ENCODE assay signal across 25 cellular contexts in genomic region chr1:41764608-41765007, GRCh38.
DNase-seq lines count a peak whose midpoint lies in the region; ATAC-seq, FAIRE-seq and TF ChIP-seq lines count a peak whose summit lies in the region.
"Had no signal": no experiment of that assay in that cellular context is flagged by ENCODE, and none has a peak within 500 bp of the region (broad histone marks: within the 10 kb centered on the region; RNA-seq: fewer than 3 reads in every experiment).

No MANE protein-coding gene starts in this region.

- BruUV-seq in GM12878 (replicated peaks; lab: Mats Ljungman, UMichigan): no TSS peak

- ATAC-seq in GM12878 (peak; percentile 31; the same call in 2 of the 3 replicates), naive B cell (ENCODE audit: low read depth in 2 of 2) (no peak), GM19463 (IDR thresholded peaks at IDR 0.05; ENCODE audit: unreplicated experiment) (no peak)
- ATAC-seq in natural killer cell treated with Interleukin-12 subunit alpha and Interleukin-12 subunit beta and Interleukin-15 and Interleukin-18, amount 100 ng/mL, for 72 hours: no peak
- ATAC-seq: GM23338; stimulated activated naive CD8-positive, alpha-beta T cell treated with anti-CD3 and anti-CD28 coated beads, Interleukin-15, Interleukin-2, amounts not matched to agents 100 U/mL and 50 U/mL, for 24 hours had no signal

- H3K79me2 ChIP-seq in GM12878 (ENCODE audit: control insufficient read depth, insufficient read depth, low read length): no peaks in the 10 kb centered on the region

- no peaks in the 10 kb centered on the region for H3K36me3 Mint-ChIP-seq in naive B cell
- H3K36me3 Mint-ChIP-seq in natural killer cell treated with Interleukin-12 subunit alpha and Interleukin-12 subunit beta and Interleukin-15 and Interleukin-18, amount 100 ng/mL, for 72 hours: no peaks in the 10 kb centered on the region
- H3K36me3 Mint-ChIP-seq: mesothelial cell of epicardium had no signal

- in situ Hi-C loops in GM12878 (cut with MboI): no loop called here

- peaks cover 0 to 9% (median 0%) of the 10 kb centered on the region in 11 experiments; a peak in 6 of 22 replicates for H3K36me3 ChIP-seq in BLaER1 treated with 17β-estradiol and CSF1 and Interleukin-3, amounts not matched to agents 10 nM and 100 nM
- no peaks in the 10 kb centered on the region; a peak in 1 of 4 replicates for H3K36me3 ChIP-seq in GM12878 (ENCODE audit: control insufficient read depth in 2 of 2, insufficient read depth in 2 of 2, low read length in 1 of 2)
- H3K36me3 ChIP-seq: sigmoid colon, tibial nerve had no signal

- no peak for TF ChIP-seq RAD21 in GM12878 (IDR thresholded peaks at IDR 0.05; ENCODE audit: insufficient read depth, low read depth, low read length)

- peak overlapping the region; percentile 76 to 95 (median 88) for H3K4me2 ChIP-seq in BLaER1 treated with 17β-estradiol and CSF1 and Interleukin-3, amounts not matched to agents 10 nM and 100 nM
- peak overlapping the region; percentile 18; the same call in 1 of the 2 replicates for H3K4me2 ChIP-seq in GM12878 (ENCODE audit: control insufficient read depth, insufficient read depth)
- H3K4me2 ChIP-seq: GM23338 had no signal

- SMC1A ChIA-PET in GM12878 (lab: Charles Lee; ENCODE audit: uncharacterized antibody, unreplicated experiment): interaction anchor here (0.7 to 3.4 kb wide), 14 partner anchors 9 to 143 kb away, joined by 3 to 20 read pairs (median 4); no protein-coding TSS in a partner anchor

- no peak for FAIRE-seq in GM12878 (lab: Jason Lieb, UNC)
- FAIRE-seq: frontal cortex, RCC 7860 had no signal

- CTCF ChIA-PET in GM12878 (lab: Yijun Ruan, JAX): interaction anchor here (0.7 to 2.8 kb wide), 6 partner anchors 10 to 107 kb away, joined by 3 to 14 read pairs (median 4); no protein-coding TSS in a partner anchor

- H4K20me1 ChIP-seq in BLaER1 treated with 17β-estradiol and CSF1 and Interleukin-3, amounts not matched to agents 10 nM and 100 nM: no peaks in the 10 kb centered on the region
- no peaks in the 10 kb centered on the region for H4K20me1 ChIP-seq in GM12878 (ENCODE audit: control insufficient read depth, insufficient read depth)

- peak overlapping the region in 6 of 10 experiments; percentile 17 to 55 (median 38); a peak in 9 of 20 replicates for H3K4me3 ChIP-seq in BLaER1 treated with 17β-estradiol and CSF1 and Interleukin-3, amounts not matched to agents 10 nM and 100 nM
- H3K4me3 ChIP-seq in HL-60 (replicated peaks; ENCODE audit: insufficient read depth, low read length): no peak overlapping the region
- H3K4me3 ChIP-seq in GM12878: no peak overlapping the region
- H3K4me3 ChIP-seq: GM23338, sigmoid colon, tibial nerve had no signal

- WGBS in GM12878 (ENCODE audit: insufficient coverage, insufficient replicate concordance, low lambda C conversion rate, missing lambda C conversion rate): 71% methylated on average over 5 of the region's 5 CpGs

- no peak for TF ChIP-seq EP300 in GM12878 (IDR thresholded peaks at IDR 0.05; ENCODE audit: borderline replicate concordance in 1 of 2, control insufficient read depth in 1 of 2, low read depth in 2 of 2, low read length in 2 of 2)

- H3K27me3 Mint-ChIP-seq in naive B cell: no peaks in the 10 kb centered on the region
- H3K27me3 Mint-ChIP-seq in natural killer cell treated with Interleukin-12 subunit alpha and Interleukin-12 subunit beta and Interleukin-15 and Interleukin-18, amount 100 ng/mL, for 72 hours: no peaks in the 10 kb centered on the region

- H3K27me3 ChIP-seq in BLaER1 treated with 17β-estradiol and CSF1 and Interleukin-3, amounts not matched to agents 10 nM and 100 nM: no peaks in the 10 kb centered on the region
- H3K27me3 ChIP-seq in HL-60 (ENCODE audit: insufficient read depth, poor library complexity, severe bottlenecking) (no peaks in the 10 kb centered on the region), GM12878 (replicated peaks in 1 of 2; ENCODE audit: control insufficient read depth in 2 of 2, insufficient read depth in 2 of 2, low read length in 1 of 2) (no peaks in the 10 kb centered on the region)
- H3K27me3 ChIP-seq: dorsolateral prefrontal cortex, sigmoid colon, tibial nerve had no signal

- RAD21 ChIA-PET in GM12878 (lab: Charles Lee; ENCODE audit: unreplicated experiment): interaction anchor here (0.7 to 1.8 kb wide), 9 partner anchors 10 to 191 kb away, joined by 3 to 9 read pairs (median 6); no protein-coding TSS in a partner anchor

- no peak for TF ChIP-seq CTCF in HL-60 (IDR thresholded peaks at IDR 0.05; ENCODE audit: insufficient read depth, low read length)
- TF ChIP-seq CTCF in GM12878 (IDR thresholded peaks at IDR 0.05 in 2 of 3, conservative IDR thresholded peaks at IDR 0.05 in 1 of 3; ENCODE audit: control insufficient read depth in 2 of 3, extremely low read depth in 1 of 3, insufficient read depth in 1 of 3, low read depth in 3 of 3, low read length in 3 of 3): no peak

- peaks cover 48 to 70% (median 58%) of the 10 kb centered on the region in 3 donors for H3K4me1 Mint-ChIP-seq in naive B cell
- peaks cover 29 to 47% of the 10 kb centered on the region in 2 donors for H3K4me1 Mint-ChIP-seq in natural killer cell treated with Interleukin-12 subunit alpha and Interleukin-12 subunit beta and Interleukin-15 and Interleukin-18, amount 100 ng/mL, for 72 hours (ENCODE audit: low read depth in 2 of 2)

- TF ChIP-seq POLR2A in GM12878 (IDR thresholded peaks at IDR 0.05; ENCODE audit: low read depth, low read length): no peak

- H3K9ac ChIP-seq in BLaER1 treated with 17β-estradiol and CSF1 and Interleukin-3, amounts not matched to agents 10 nM and 100 nM: peak overlapping the region; percentile 22 to 80 (median 62); a peak in 19 of 22 replicates
- no peak overlapping the region for H3K9ac ChIP-seq in GM12878 (ENCODE audit: control insufficient read depth, insufficient read depth, low read length)

- intact Hi-C loops in GM12878 (cut with micrococcal nuclease; ENCODE audit: unreplicated experiment): loop anchor here (5.0 kb wide), 1 partner anchor 192 kb away; no protein-coding TSS in a partner anchor

- peaks cover 5 to 12% (median 8%) of the 10 kb centered on the region in 7 donors for H3K9me3 Mint-ChIP-seq in naive B cell
- H3K9me3 Mint-ChIP-seq in natural killer cell treated with Interleukin-12 subunit alpha and Interleukin-12 subunit beta and Interleukin-15 and Interleukin-18, amount 100 ng/mL, for 72 hours: no peaks in the 10 kb centered on the region

- no peak for DNase-seq in HL-60 (ENCODE audit: low read depth in 1 of 2, low spot score in 1 of 2)
- DNase-seq in GM12878 (ENCODE audit: low read depth, low spot score): no peak
- no peak for DNase-seq in naive B cell
- no peak for DNase-seq in NCI-H187 treated with DMSO at 0.1 percent for 48 hours (lab: John Stamatoyannopoulos, UW)
- DNase-seq in natural killer cell treated with Interleukin-12 subunit alpha and Interleukin-12 subunit beta and Interleukin-15 and Interleukin-18, amount 100 ng/mL, for 72 hours (ENCODE audit: low spot score): no peak
- no peak for DNase-seq in DMS153 treated with DMSO at 0.1 percent for 48 hours (lab: John Stamatoyannopoulos, UW; ENCODE audit: unreplicated experiment)
- DNase-seq: activated CD4-positive, alpha-beta T cell treated with anti-CD3 and anti-CD28 coated beads for 4 hours; activated CD8-positive, alpha-beta memory T cell treated with anti-CD3 and anti-CD28 coated beads, Interleukin-2, amount 50 U/mL, for 48 hours; amniotic stem cell; DND-41; dorsolateral prefrontal cortex; kidney glomerular epithelial cell; NCI-H1436; NCI-H2171 treated with DMSO at 0.1 percent for 48 hours; NCI-H774; sigmoid colon; stimulated activated naive CD8-positive, alpha-beta T cell treated with anti-CD3 and anti-CD28 coated beads, Interleukin-15, Interleukin-2, amounts not matched to agents 100 U/mL and 50 U/mL, for 24 hours had no signal

- H2AFZ ChIP-seq in GM12878 (ENCODE audit: control insufficient read depth, low read depth, low read length): peak overlapping the region; percentile 23; the same call in 1 of the 2 replicates
- H2AFZ ChIP-seq: GM23338 had no signal

- peaks cover 56 to 72% (median 63%) of the 10 kb centered on the region in 10 experiments for H3K4me1 ChIP-seq in BLaER1 treated with 17β-estradiol and CSF1 and Interleukin-3, amounts not matched to agents 10 nM and 100 nM
- H3K4me1 ChIP-seq in GM12878 (ENCODE audit: control insufficient read depth, insufficient read depth, low read length): peaks cover 28% of the 10 kb centered on the region

- H3K27ac Mint-ChIP-seq in naive B cell: peak overlapping the region in 3 of 6 donors; percentile 6 to 65 (median 49)
- no peak overlapping the region for H3K27ac Mint-ChIP-seq in natural killer cell treated with Interleukin-12 subunit alpha and Interleukin-12 subunit beta and Interleukin-15 and Interleukin-18, amount 100 ng/mL, for 72 hours
- H3K27ac Mint-ChIP-seq: GM23338, mesothelial cell of epicardium had no signal

- H3K4me3 Mint-ChIP-seq in naive B cell: peak overlapping the region in 6 of 8 donors; percentile 23 to 72 (median 54)
- no peak overlapping the region for H3K4me3 Mint-ChIP-seq in natural killer cell treated with Interleukin-12 subunit alpha and Interleukin-12 subunit beta and Interleukin-15 and Interleukin-18, amount 100 ng/mL, for 72 hours
- H3K4me3 Mint-ChIP-seq: GM23338, mesothelial cell of epicardium had no signal

- H3K27ac ChIP-seq in BLaER1 treated with 17β-estradiol and CSF1 and Interleukin-3, amounts not matched to agents 10 nM and 100 nM: peak overlapping the region; percentile 0 to 90 (median 77); a peak in 21 of 22 replicates
- H3K27ac ChIP-seq in HL-60 (replicated peaks) (peak overlapping the region; percentile 62), GM12878 (ENCODE audit: control insufficient read depth, insufficient read depth) (no peak overlapping the region)
- H3K27ac ChIP-seq: epithelial cell of prostate, sigmoid colon, tibial nerve had no signal

- peaks cover 11 to 34% (median 26%) of the 10 kb centered on the region in 11 experiments for H3K9me3 ChIP-seq in BLaER1 treated with 17β-estradiol and CSF1 and Interleukin-3, amounts not matched to agents 10 nM and 100 nM (replicated peaks in 1 of 11)
- peaks cover 4% of the 10 kb centered on the region for H3K9me3 ChIP-seq in GM12878 (replicated peaks; ENCODE audit: control insufficient read depth, insufficient read depth, low read length)

- POLR2A ChIA-PET in GM12878 (lab: Charles Lee): no interaction called here

TF ChIP-seq in GM12878, 131 proteins besides CTCF, POLR2A, EP300 and RAD21 (continues in another document):
- TF ChIP-seq SPI1 (IDR thresholded peaks at IDR 0.05; ENCODE audit: borderline replicate concordance, insufficient read depth, low read depth, low read length) (no peak), YBX1 (IDR thresholded peaks at IDR 0.05) (no peak)

Comparison
In these comparisons a context has a peak if more than half of its experiments do, and no peak if none do; other contexts are left out.
1. H3K4me3 ChIP-seq: peak in BLaER1 treated with 17β-estradiol and CSF1 and Interleukin-3, amounts not matched to agents 10 nM and 100 nM (6 of 10); none in HL-60 (single experiment) and GM12878 (single experiment).